1 cellular context compared by ENCODE assay signal in the genomic region with DNA sequence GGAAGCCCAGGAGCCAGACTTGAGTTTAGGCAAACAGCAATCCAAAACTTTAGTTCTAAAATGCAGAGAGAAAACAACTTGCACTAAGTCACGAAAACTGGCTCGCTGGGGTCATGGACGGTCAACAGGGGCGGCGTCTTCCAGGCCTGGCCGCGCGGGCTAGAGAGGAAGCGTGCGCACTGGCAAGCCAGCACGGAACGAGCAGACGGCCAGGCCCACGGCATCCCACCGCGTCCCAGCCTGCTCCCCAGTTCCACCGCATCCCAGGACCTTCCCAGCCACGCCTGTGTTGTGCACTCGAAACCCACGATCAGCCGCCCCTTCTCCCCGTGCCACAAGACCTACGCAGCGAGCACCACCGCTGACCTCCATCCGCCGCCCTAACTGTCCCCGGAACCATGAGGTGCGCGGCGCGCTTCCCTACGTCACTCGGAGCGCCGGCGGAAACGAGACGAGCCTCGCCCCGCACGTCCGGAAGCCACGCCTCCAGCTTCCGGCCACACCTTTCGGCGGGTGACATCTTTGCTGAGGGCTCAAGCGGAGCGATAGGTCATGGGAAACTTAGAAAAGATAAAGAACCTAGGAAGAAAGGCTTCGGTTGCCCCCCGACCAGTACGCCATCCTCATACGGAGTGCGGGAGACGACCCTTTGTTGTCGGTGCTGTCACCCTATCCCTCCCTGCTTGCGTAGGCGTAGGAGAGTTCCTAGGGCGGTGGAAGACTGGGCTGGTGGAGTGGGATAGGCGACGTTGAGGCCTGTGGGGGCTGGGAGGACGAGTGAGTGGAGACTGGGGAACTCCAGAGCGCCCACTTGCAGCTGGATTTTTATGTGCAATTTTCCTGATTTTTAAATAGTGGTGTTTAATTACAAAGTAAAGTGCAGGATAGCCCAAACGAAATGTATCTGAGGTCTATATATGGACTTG.
TF ChIP-seq lines count a peak whose summit lies in the region.

TBRG4 (minus strand) TSS at position 400 of the 926 bp plus-strand sequence. CDS start 2,460 bp downstream, outside the sequence.

TF ChIP-seq in HEK293, 187 proteins besides CTCF, POLR2A, EP300 and RAD21 (continued from another document and continues in another):
- TF ChIP-seq ZNF174 (tag by site-specific recombination; IDR thresholded peaks at IDR 0.05) = no peak
- no peak for TF ChIP-seq INSM2 (tag by site-specific recombination; IDR thresholded peaks at IDR 0.05)
- TF ChIP-seq ZNF580 (tag by site-specific recombination; IDR thresholded peaks at IDR 0.05) = 0 out of 2 replicates have a peak, but pooled peaks have one; percentile 29
- TF ChIP-seq ZNF169 (tag by site-specific recombination; IDR thresholded peaks at IDR 0.05) = no peak
- no peak for TF ChIP-seq ZNF202 (tag by site-specific recombination; IDR thresholded peaks at IDR 0.05; ENCODE audit: borderline replicate concordance)
- no peak for TF ChIP-seq ZNF26 (tag by site-specific recombination; IDR thresholded peaks at IDR 0.05)
- TF ChIP-seq ATF2 (tag by site-specific recombination; IDR thresholded peaks at IDR 0.05; ENCODE audit: low read depth) = peak; percentile 77
- TF ChIP-seq KLF1 (tag by site-specific recombination; IDR thresholded peaks at IDR 0.05) = peak; percentile 92
- TF ChIP-seq ZFP41 (tag by site-specific recombination; IDR thresholded peaks at IDR 0.05; ENCODE audit: borderline replicate concordance) = no peak
- TF ChIP-seq ZNF561 (tag by site-specific recombination; IDR thresholded peaks at IDR 0.05; ENCODE audit: borderline replicate concordance) = 0 out of 2 replicates have a peak, but pooled peaks have one; percentile 44
- no peak for TF ChIP-seq PRDM6 (tag by site-specific recombination; IDR thresholded peaks at IDR 0.05)
- no peak for TF ChIP-seq ZNF426 (tag by site-specific recombination; IDR thresholded peaks at IDR 0.05)
- TF ChIP-seq ZIC2 (tag by site-specific recombination; IDR thresholded peaks at IDR 0.05) = peak; percentile 48; the same call in 1 of the 2 replicates
- TF ChIP-seq ZBTB48 (tag by site-specific recombination; IDR thresholded peaks at IDR 0.05) = peak; percentile 66; the same call in 1 of the 2 replicates
- TF ChIP-seq ZNF266 (tag by site-specific recombination; IDR thresholded peaks at IDR 0.05; ENCODE audit: low read depth) = no peak
- no peak for TF ChIP-seq ZNF292 (tag by site-specific recombination; IDR thresholded peaks at IDR 0.05; ENCODE audit: borderline replicate concordance, low read depth)
- no peak for TF ChIP-seq ZNF416 (tag by site-specific recombination; IDR thresholded peaks at IDR 0.05)
- TF ChIP-seq ZNF747 (tag by site-specific recombination; IDR thresholded peaks at IDR 0.05) = no peak
- 0 out of 2 replicates have a peak, but pooled peaks have one; percentile 36 for TF ChIP-seq ZNF2 (tag by site-specific recombination; IDR thresholded peaks at IDR 0.05)
- no peak for TF ChIP-seq ZNF473 (tag by site-specific recombination; IDR thresholded peaks at IDR 0.05)
- peak; percentile 70; the same call in 1 of the 2 replicates for TF ChIP-seq PRDM10 (tag by site-specific recombination; IDR thresholded peaks at IDR 0.05)
- no peak for TF ChIP-seq ZNF302 (tag by site-specific recombination; IDR thresholded peaks at IDR 0.05; ENCODE audit: low read depth)
- TF ChIP-seq ZNF449 (tag by site-specific recombination; IDR thresholded peaks at IDR 0.05) = no peak
- peak; percentile 86; the same call in 1 of the 2 replicates for TF ChIP-seq TRIM28 (IDR thresholded peaks at IDR 0.05; ENCODE audit: borderline replicate concordance, low read length)
- no peak for TF ChIP-seq ZNF24 (tag by site-specific recombination; IDR thresholded peaks at IDR 0.05)
- TF ChIP-seq MYNN (tag by site-specific recombination; IDR thresholded peaks at IDR 0.05; ENCODE audit: borderline replicate concordance) = 0 out of 2 replicates have a peak, but pooled peaks have one; percentile 13
- no peak for TF ChIP-seq ZFP37 (tag by site-specific recombination; IDR thresholded peaks at IDR 0.05)
- TF ChIP-seq REPIN1 (tag by site-specific recombination; IDR thresholded peaks at IDR 0.05; ENCODE audit: low read depth) = no peak
- TF ChIP-seq MEIS1 (CRISPR knock-in tag; IDR thresholded peaks at IDR 0.05; ENCODE audit: borderline replicate concordance) = no peak
- no peak for TF ChIP-seq FEZF1 (tag by site-specific recombination; IDR thresholded peaks at IDR 0.05)
- TF ChIP-seq, protein P1, sequence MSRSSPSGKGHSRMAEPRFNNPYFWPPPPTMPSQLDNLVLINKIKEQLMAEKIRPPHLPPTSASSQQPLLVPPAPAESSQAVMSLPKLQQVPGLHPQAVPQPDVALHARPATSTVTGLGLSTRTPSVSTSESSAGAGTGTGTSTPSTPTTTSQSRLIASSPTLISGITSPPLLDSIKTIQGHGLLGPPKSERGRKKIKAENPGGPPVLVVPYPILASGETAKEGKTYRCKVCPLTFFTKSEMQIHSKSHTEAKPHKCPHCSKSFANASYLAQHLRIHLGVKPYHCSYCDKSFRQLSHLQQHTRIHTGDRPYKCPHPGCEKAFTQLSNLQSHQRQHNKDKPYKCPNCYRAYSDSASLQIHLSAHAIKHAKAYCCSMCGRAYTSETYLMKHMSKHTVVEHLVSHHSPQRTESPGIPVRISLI (tag by site-specific recombination; IDR thresholded peaks at IDR 0.05) = no peak
- TF ChIP-seq ZNF530 (tag by site-specific recombination; IDR thresholded peaks at IDR 0.05; ENCODE audit: low read depth) = no peak
- no peak for TF ChIP-seq ZBTB10 (tag by site-specific recombination; IDR thresholded peaks at IDR 0.05)
- peak; percentile 64; the same call in 1 of the 2 replicates for TF ChIP-seq BCL11B (tag by site-specific recombination; IDR thresholded peaks at IDR 0.05; ENCODE audit: low read depth)
- TF ChIP-seq OVOL3 (tag by site-specific recombination; IDR thresholded peaks at IDR 0.05) = peak; percentile 92
- TF ChIP-seq BCL11A (tag by site-specific recombination; IDR thresholded peaks at IDR 0.05; ENCODE audit: low read depth) = no peak
